Comparison of ENCODE assay signal across 22 cellular contexts in the genomic region with DNA sequence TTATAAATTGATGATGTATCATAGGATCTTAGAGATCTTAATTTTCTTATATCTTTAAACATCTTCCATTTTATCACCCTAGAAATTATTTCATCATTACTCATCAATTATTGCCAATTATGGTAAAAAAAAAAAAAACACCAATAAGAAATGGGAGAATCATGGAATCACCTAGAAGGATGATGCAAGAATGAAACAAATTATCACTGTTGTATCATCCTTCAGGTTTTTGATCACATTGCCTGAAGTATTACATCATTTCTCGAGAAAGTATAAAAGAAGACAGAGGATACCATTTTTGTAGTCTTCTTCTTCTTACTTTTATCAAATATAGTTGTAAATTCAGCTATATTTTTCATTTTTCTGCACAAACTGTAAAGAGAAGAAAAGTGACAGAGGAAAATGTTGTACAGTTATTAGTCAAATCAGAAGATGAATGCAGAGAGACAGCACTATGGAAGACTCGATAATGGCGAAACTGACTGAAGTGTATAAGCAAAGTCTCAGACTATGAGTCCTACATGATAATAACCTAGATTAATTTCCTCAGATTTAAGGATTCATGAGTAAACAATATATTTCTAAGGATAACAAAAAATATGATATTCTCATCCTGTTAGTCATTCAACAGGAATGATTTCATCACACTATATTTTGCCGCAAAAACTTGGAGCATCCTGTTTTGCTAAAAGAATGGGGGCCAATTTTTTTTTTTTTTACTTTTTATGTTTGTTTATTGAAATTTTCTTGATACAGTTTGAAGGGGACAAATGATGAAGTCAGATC. TPM values are rescaled to one million over a fixed set of nuclear protein-coding genes. Genes with fewer than 3 reads are reported as not detected.
DNase-seq lines count a peak whose midpoint lies in the region; ATAC-seq, FAIRE-seq and TF ChIP-seq lines count a peak whose summit lies in the region.
"Had no signal": no experiment of that assay in that cellular context is flagged by ENCODE, and none has a peak within 500 bp of the region (broad histone marks: within the 10 kb centered on the region; RNA-seq: fewer than 3 reads in every experiment).

No MANE protein-coding gene starts in this region.

- H3K27me3 ChIP-seq in ACC112 (ENCODE audit: insufficient read depth, low read length): no peaks in the 10 kb centered on the region
- H3K27me3 ChIP-seq in brain microvascular endothelial cell (replicated peaks): no peaks in the 10 kb centered on the region
- no peaks in the 10 kb centered on the region for H3K27me3 ChIP-seq in foreskin keratinocyte
- peaks cover 20% of the 10 kb centered on the region for H3K27me3 ChIP-seq in colonic mucosa
- H3K27me3 ChIP-seq: ovary had no signal

- H3K9me3 ChIP-seq in colonic mucosa: no peaks in the 10 kb centered on the region
- H3K9me3 ChIP-seq: Caco-2, HAP-1, heart right ventricle, ovary, upper lobe of left lung had no signal

- POLR2A ChIA-PET in activated CD4-positive, alpha-beta memory T cell treated with anti-CD3 and anti-CD28 coated beads, Interleukin-2, amount 10 ng/mL, durations not matched to agents 7 days and 5 days (lab: Charles Lee): no interaction called here
- POLR2A ChIA-PET in WTC11 (lab: Charles Lee): no interaction called here

- in situ Hi-C loops in brain microvascular endothelial cell (cut with HindIII; ENCODE audit: low pct_ligation_motif_present, low sequenced_read_pairs): no loop called here

- H3K9me3 Mint-ChIP-seq in activated CD4-positive, alpha-beta memory T cell treated with anti-CD3 and anti-CD28 coated beads, Interleukin-2, amount 10 ng/mL, durations not matched to agents 7 days and 5 days: no peaks in the 10 kb centered on the region
- H3K9me3 Mint-ChIP-seq in WTC11: 0 out of 2 replicates have a peak, but pooled peaks cover 3% of the 10 kb centered on the region
- H3K9me3 Mint-ChIP-seq: activated CD4-positive, alpha-beta T cell treated with anti-CD3 and anti-CD28 coated beads, Interleukin-2, amount 10 ng/mL, durations not matched to agents 24 days and 14 days had no signal

- CTCF ChIA-PET in activated CD4-positive, alpha-beta memory T cell treated with anti-CD3 and anti-CD28 coated beads, Interleukin-2, amount 10 ng/mL, durations not matched to agents 7 days and 5 days (lab: Charles Lee): interaction anchor here (8.8 kb wide), 1 partner anchor 40 kb away, joined by 136 read pairs; no protein-coding TSS in a partner anchor
- CTCF ChIA-PET in WTC11 (lab: Charles Lee): interaction anchor here (1.0 to 8.1 kb wide), 2 partner anchors 40 to 108 kb away, joined by 3 to 169 read pairs; no protein-coding TSS in a partner anchor

- H3K27ac ChIP-seq in ACC112 (ENCODE audit: low read depth, low read length) (peak overlapping the region; percentile 94), brain microvascular endothelial cell (peak overlapping the region; percentile 79), foreskin keratinocyte (peak overlapping the region; percentile 23), colonic mucosa (no peak overlapping the region)
- H3K27ac ChIP-seq: heart right ventricle, ovary, upper lobe of left lung had no signal

- no peaks in the 10 kb centered on the region for H3K36me3 Mint-ChIP-seq in activated CD4-positive, alpha-beta memory T cell treated with anti-CD3 and anti-CD28 coated beads, Interleukin-2, amount 10 ng/mL, durations not matched to agents 7 days and 5 days (ENCODE audit: low read depth)
- no peaks in the 10 kb centered on the region for H3K36me3 Mint-ChIP-seq in WTC11

- peaks cover 20% of the 10 kb centered on the region for H3K4me1 Mint-ChIP-seq in activated CD4-positive, alpha-beta memory T cell treated with anti-CD3 and anti-CD28 coated beads, Interleukin-2, amount 10 ng/mL, durations not matched to agents 7 days and 5 days
- peaks cover 27% of the 10 kb centered on the region for H3K4me1 Mint-ChIP-seq in WTC11

- peak; percentile 56 for DNase-seq in HTR-8/SVneo (ENCODE audit: insufficient read length, low spot score)
- peak; percentile 56 for DNase-seq in brain microvascular endothelial cell
- DNase-seq in foreskin keratinocyte: peak; percentile 30 to 68
- no peak for DNase-seq in activated CD4-positive, alpha-beta memory T cell treated with anti-CD3 and anti-CD28 coated beads, Interleukin-2, amount 10 ng/mL, durations not matched to agents 7 days and 5 days
- DNase-seq in colonic mucosa: no peak
- no peak for DNase-seq in NCI-H69 (lab: John Stamatoyannopoulos, UW)
- no peak for DNase-seq in WTC11 (ENCODE audit: low spot score)
- DNase-seq: activated CD4-positive, alpha-beta T cell treated with anti-CD3 and anti-CD28 coated beads, Interleukin-2, amount 10 ng/mL, durations not matched to agents 24 days and 14 days; activated naive CD4-positive, alpha-beta T cell treated with anti-CD3 and anti-CD28 coated beads, Interleukin-2, amount 50 U/mL, for 16 hours; Caco-2; central memory CD4-positive, alpha-beta T cell; GF-D8; heart right ventricle; left colon; NCI-H1048; NK-92 treated with Interleukin-12 subunit alpha and Interleukin-12 subunit beta, amount 100 ng/mL, for 24 hours; ovary; small intestine; upper lobe of left lung had no signal

- TF ChIP-seq CTCF in brain microvascular endothelial cell (IDR thresholded peaks at IDR 0.05; ENCODE audit: low read depth, low read length, missing control alignments) (no peak), foreskin keratinocyte (conservative IDR thresholded peaks at IDR 0.05) (no peak), colonic mucosa (IDR thresholded peaks at IDR 0.05) (no peak), WTC11 (IDR thresholded peaks at IDR 0.05) (no peak)

- peaks cover 27% of the 10 kb centered on the region for H3K27me3 Mint-ChIP-seq in activated CD4-positive, alpha-beta memory T cell treated with anti-CD3 and anti-CD28 coated beads, Interleukin-2, amount 10 ng/mL, durations not matched to agents 7 days and 5 days
- peaks cover 8% of the 10 kb centered on the region for H3K27me3 Mint-ChIP-seq in WTC11 (ENCODE audit: low read depth)

- H3K4me3 Mint-ChIP-seq in activated CD4-positive, alpha-beta memory T cell treated with anti-CD3 and anti-CD28 coated beads, Interleukin-2, amount 10 ng/mL, durations not matched to agents 7 days and 5 days: no peak overlapping the region
- H3K4me3 Mint-ChIP-seq in WTC11: no peak overlapping the region
- H3K4me3 Mint-ChIP-seq: activated CD4-positive, alpha-beta T cell treated with anti-CD3 and anti-CD28 coated beads, Interleukin-2, amount 10 ng/mL, durations not matched to agents 24 days and 14 days; stimulated activated effector memory CD8-positive, alpha-beta T cell treated with anti-CD3 and anti-CD28 coated beads, Interleukin-12 subunit alpha, Interleukin-12 subunit beta, amount 100 ng/mL, for 72 hours had no signal

- H3K4me3 ChIP-seq in ACC112 (ENCODE audit: low read depth, low read length) (peak overlapping the region; percentile 24), brain microvascular endothelial cell (ENCODE audit: low read depth, low read length) (no peak overlapping the region), colonic mucosa (no peak overlapping the region)
- H3K4me3 ChIP-seq: HAP-1, heart right ventricle, ovary, upper lobe of left lung had no signal

- FAIRE-seq in HTR-8/SVneo (lab: Jason Lieb, UNC): no peak
- FAIRE-seq: small intestine had no signal

- no peaks in the 10 kb centered on the region for H3K79me2 ChIP-seq in ACC112 (ENCODE audit: control insufficient read depth, insufficient read depth, low read length, unreplicated experiment)

- H2AFZ ChIP-seq in ACC112 (ENCODE audit: low read length, unreplicated experiment): no peak overlapping the region

- ATAC-seq in foreskin keratinocyte (peak; percentile 13), WTC11 (no peak)
- ATAC-seq: heart right ventricle; left colon; stimulated activated effector memory CD8-positive, alpha-beta T cell treated with anti-CD3 and anti-CD28 coated beads, Interleukin-12 subunit alpha, Interleukin-12 subunit beta, amount 100 ng/mL, for 72 hours had no signal

- intact Hi-C loops in colonic mucosa (cut with DNase I): loop anchor here (2.0 kb wide), 1 partner anchor 41 kb away; no protein-coding TSS in a partner anchor

- no peak overlapping the region for H3K9ac ChIP-seq in colonic mucosa (ENCODE audit: low read depth in 2 of 2, low read length in 2 of 2)

- no peaks in the 10 kb centered on the region for H3K36me3 ChIP-seq in ACC112 (ENCODE audit: insufficient read depth, low read length)
- no peaks in the 10 kb centered on the region for H3K36me3 ChIP-seq in brain microvascular endothelial cell (replicated peaks)
- H3K36me3 ChIP-seq in colonic mucosa: no peaks in the 10 kb centered on the region
- H3K36me3 ChIP-seq: HAP-1, heart right ventricle, ovary, upper lobe of left lung had no signal

- no peak overlapping the region for H3K27ac Mint-ChIP-seq in activated CD4-positive, alpha-beta memory T cell treated with anti-CD3 and anti-CD28 coated beads, Interleukin-2, amount 10 ng/mL, durations not matched to agents 7 days and 5 days
- H3K27ac Mint-ChIP-seq in WTC11: no peak overlapping the region
- H3K27ac Mint-ChIP-seq: activated CD4-positive, alpha-beta T cell treated with anti-CD3 and anti-CD28 coated beads, Interleukin-2, amount 10 ng/mL, durations not matched to agents 24 days and 14 days; stimulated activated effector memory CD8-positive, alpha-beta T cell treated with anti-CD3 and anti-CD28 coated beads, Interleukin-12 subunit alpha, Interleukin-12 subunit beta, amount 100 ng/mL, for 72 hours had no signal

- peaks cover 41% of the 10 kb centered on the region for H3K4me1 ChIP-seq in ACC112 (ENCODE audit: control insufficient read depth, insufficient read depth, low read length, unreplicated experiment)
- H3K4me1 ChIP-seq in foreskin keratinocyte: peaks cover 13% of the 10 kb centered on the region
- peaks cover 3% of the 10 kb centered on the region for H3K4me1 ChIP-seq in colonic mucosa

TF ChIP-seq in WTC11, 78 proteins besides CTCF, POLR2A, EP300 and RAD21 (continues in another document):
- TF ChIP-seq KAT7 (CRISPR knock-in tag; IDR thresholded peaks at IDR 0.05; ENCODE audit: borderline replicate concordance): no peak
- TF ChIP-seq, protein P1, sequence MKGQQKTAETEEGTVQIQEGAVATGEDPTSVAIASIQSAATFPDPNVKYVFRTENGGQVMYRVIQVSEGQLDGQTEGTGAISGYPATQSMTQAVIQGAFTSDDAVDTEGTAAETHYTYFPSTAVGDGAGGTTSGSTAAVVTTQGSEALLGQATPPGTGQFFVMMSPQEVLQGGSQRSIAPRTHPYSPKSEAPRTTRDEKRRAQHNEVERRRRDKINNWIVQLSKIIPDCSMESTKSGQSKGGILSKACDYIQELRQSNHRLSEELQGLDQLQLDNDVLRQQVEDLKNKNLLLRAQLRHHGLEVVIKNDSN (CRISPR knock-in tag; IDR thresholded peaks at IDR 0.05): no peak
- TF ChIP-seq ZNF138 (CRISPR knock-in tag; conservative IDR thresholded peaks at IDR 0.05): no peak
- TF ChIP-seq RELA (CRISPR knock-in tag; IDR thresholded peaks at IDR 0.05; ENCODE audit: borderline replicate concordance): no peak
- TF ChIP-seq SP1 (CRISPR knock-in tag; conservative IDR thresholded peaks at IDR 0.05): no peak

RNA-seq across cellular contexts. Expression of gene STC2, which starts 5.9 kb away (rescaled TPM):
- 10.2 and 25.1 TPM in 2 replicates for total RNA-seq in foreskin keratinocyte
- 8.6 and 17.8 TPM in 2 replicates for polyA plus RNA-seq in foreskin keratinocyte
- 10 to 100 TPM; 21.3 to 23.8 TPM for total RNA-seq in activated CD4-positive, alpha-beta memory T cell treated with anti-CD3 and anti-CD28 coated beads, Interleukin-2, amount 10 ng/mL, durations not matched to agents 7 days and 5 days
- total RNA-seq in colonic mucosa: 1 to 10 TPM; 1.8 to 2.5 TPM
- total RNA-seq in WTC11 (2021): 38.5 to 57.0 TPM (median 38.5 TPM) in 3 replicates

Comparison
In these comparisons a context has a peak if more than half of its experiments do, and no peak if none do; other contexts are left out.
1. DNase-seq: peak in HTR-8/SVneo (single experiment), brain microvascular endothelial cell (single experiment) and foreskin keratinocyte (2 of 2); none in activated CD4-positive, alpha-beta memory T cell treated with anti-CD3 and anti-CD28 coated beads, Interleukin-2, amount 10 ng/mL, durations not matched to agents 7 days and 5 days (single experiment), colonic mucosa (single experiment), NCI-H69 (single experiment) and WTC11 (single experiment).